Comparison of ENCODE assay signal across 11 cellular contexts in genomic region chr6:165659945-165660862, GRCh38. TPM values are rescaled to one million over a fixed set of nuclear protein-coding genes. Genes with fewer than 3 reads are reported as not detected.
A peak's percentile ranks its signal among the peaks of the same experiment; 100 is the strongest.
DNase-seq lines count a peak whose midpoint lies in the region; ATAC-seq and TF ChIP-seq lines count a peak whose summit lies in the region.
"Had no signal": no experiment of that assay in that cellular context is flagged by ENCODE, and none has a peak within 500 bp of the region (broad histone marks: within the 10 kb centered on the region; RNA-seq: fewer than 3 reads in every experiment).

No MANE protein-coding gene starts in this region.

- no peaks in the 10 kb centered on the region for H3K36me3 ChIP-seq in lower lobe of right lung
- no peaks in the 10 kb centered on the region for H3K36me3 ChIP-seq in thymus (ENCODE audit: control insufficient read depth, insufficient read depth)

- DNase-seq in NCI-H2029 (lab: John Stamatoyannopoulos, UW) (peak; percentile 18), NCI-H2029 treated with DMSO at 0.1 percent for 48 hours (lab: John Stamatoyannopoulos, UW) (no peak), ecto neural progenitor cell (ENCODE audit: low spot score) (peak; percentile 60), lower lobe of right lung (no peak), substantia nigra (lab: John Stamatoyannopoulos, UW) (no peak)
- no peak for DNase-seq in stimulated activated naive CD8-positive, alpha-beta T cell treated with anti-CD3 and anti-CD28 coated beads, Interleukin-15, Interleukin-2, amounts not matched to agents 100 U/mL and 50 U/mL, for 24 hours
- DNase-seq: activated effector memory CD4-positive, alpha-beta T cell treated with Interleukin-2 at 50 U/mL for 16 hours; left colon; stimulated activated naive CD8-positive, alpha-beta T cell treated with anti-CD3 and anti-CD28 coated beads, Interleukin-15, amount 100 ng/mL, for 72 hours had no signal

- H3K27me3 ChIP-seq in lower lobe of right lung (ENCODE audit: low read depth): peaks cover 53% of the 10 kb centered on the region
- peaks cover 59% of the 10 kb centered on the region for H3K27me3 ChIP-seq in thymus (ENCODE audit: control insufficient read depth, insufficient read depth)

- H3K4me1 ChIP-seq in lower lobe of right lung (peaks cover 30% of the 10 kb centered on the region), thymus (ENCODE audit: control insufficient read depth, insufficient read depth, low read length) (no peaks in the 10 kb centered on the region)

- intact Hi-C loops in lower lobe of right lung (cut with DNase I): no loop called here

- ATAC-seq in lower lobe of right lung (peak; percentile 8 to 53), HG03039 (IDR thresholded peaks at IDR 0.05; ENCODE audit: unreplicated experiment) (no peak)
- no peak for ATAC-seq in stimulated activated naive CD8-positive, alpha-beta T cell treated with anti-CD3 and anti-CD28 coated beads, Interleukin-15, Interleukin-2, amounts not matched to agents 100 U/mL and 50 U/mL, for 24 hours
- ATAC-seq: left colon had no signal

- TF ChIP-seq CTCF in lower lobe of right lung (IDR thresholded peaks at IDR 0.05): no peak

- H3K4me3 ChIP-seq in lower lobe of right lung: peak overlapping the region; percentile 56
- H3K4me3 ChIP-seq in thymus (ENCODE audit: low read length): peak overlapping the region; percentile 13

- no peak overlapping the region for H3K27ac ChIP-seq in lower lobe of right lung
- H3K27ac ChIP-seq in thymus (ENCODE audit: low read depth): no peak overlapping the region
- H3K27ac ChIP-seq in substantia nigra (ENCODE audit: low read depth, low read length, poor library complexity, severe bottlenecking): no peak overlapping the region

- 15% methylated on average over 68 of the region's 68 CpGs for WGBS in thymus

- H3K9me3 ChIP-seq in lower lobe of right lung (no peaks in the 10 kb centered on the region), thymus (ENCODE audit: control insufficient read depth) (no peaks in the 10 kb centered on the region)

RNA-seq across cellular contexts. Expression of gene PDE10A, which starts 2.8 kb away (rescaled TPM):
- 2.7 TPM for total RNA-seq in lower lobe of right lung
- polyA plus RNA-seq in thymus: 3.2 TPM

Comparison
In these comparisons a context has a peak if more than half of its experiments do, and no peak if none do; other contexts are left out.
1. DNase-seq: peak in NCI-H2029 (single experiment) and ecto neural progenitor cell (single experiment); none in NCI-H2029 treated with DMSO at 0.1 percent for 48 hours (single experiment), lower lobe of right lung (single experiment), substantia nigra (0 of 49) and stimulated activated naive CD8-positive, alpha-beta T cell treated with anti-CD3 and anti-CD28 coated beads, Interleukin-15, Interleukin-2, amounts not matched to agents 100 U/mL and 50 U/mL, for 24 hours (single experiment).
2. ATAC-seq: peak in lower lobe of right lung (2 of 2); none in stimulated activated naive CD8-positive, alpha-beta T cell treated with anti-CD3 and anti-CD28 coated beads, Interleukin-15, Interleukin-2, amounts not matched to agents 100 U/mL and 50 U/mL, for 24 hours (single experiment) and HG03039 (single experiment).